21 cellular contexts compared by ENCODE assay signal in genomic region chr1:109164538-109164937, GRCh38.
"Had no signal": no experiment of that assay in that cellular context is flagged by ENCODE, and none has a peak within 500 bp of the region (broad histone marks: within the 10 kb centered on the region; RNA-seq: fewer than 3 reads in every experiment).

No MANE protein-coding gene starts in this region.

- ATAC-seq: left lung; lower lobe of right lung; stimulated activated naive CD8-positive, alpha-beta T cell treated with anti-CD3 and anti-CD28 coated beads, Interleukin-15, Interleukin-2, amounts not matched to agents 100 U/mL and 50 U/mL, for 24 hours had no signal

- FAIRE-seq: endometrium, keratinocyte, small intestine had no signal

- H3K9me3 ChIP-seq: esophagus squamous epithelium, left lung, lower lobe of right lung, ovary, right atrium auricular region, sigmoid colon, suprapubic skin, thyroid gland, upper lobe of left lung, vagina had no signal

- H3K4me3 ChIP-seq: esophagus squamous epithelium, left lung, lower lobe of right lung, ovary, right atrium auricular region, sigmoid colon, suprapubic skin, thyroid gland, upper lobe of left lung, vagina had no signal

- DNase-seq: effector memory CD4-positive, alpha-beta T cell; esophagus squamous epithelium; foreskin fibroblast; immature natural killer cell; left lung; lower lobe of right lung; mesendoderm; naive B cell; ovary; sigmoid colon; small intestine; stimulated activated CD4-positive, alpha-beta T cell treated with anti-CD3 and anti-CD28 coated beads, Interleukin-2, amount 100 ng/mL, for 48 hours; stimulated activated naive CD8-positive, alpha-beta T cell treated with anti-CD3 and anti-CD28 coated beads, Interleukin-15, Interleukin-2, amounts not matched to agents 100 U/mL and 50 U/mL, for 24 hours; thyroid gland had no signal

- H3K27me3 ChIP-seq: esophagus squamous epithelium, left lung, ovary, right atrium auricular region, sigmoid colon, suprapubic skin, thyroid gland, upper lobe of left lung, vagina had no signal

- H3K27ac ChIP-seq: epithelial cell of prostate, esophagus squamous epithelium, lower lobe of right lung, ovary, right atrium auricular region, sigmoid colon, suprapubic skin, thyroid gland, vagina had no signal

- H3K36me3 ChIP-seq: esophagus squamous epithelium, left lung, lower lobe of right lung, ovary, right atrium auricular region, sigmoid colon, suprapubic skin, thyroid gland, upper lobe of left lung, vagina had no signal
